In the genomic region with DNA sequence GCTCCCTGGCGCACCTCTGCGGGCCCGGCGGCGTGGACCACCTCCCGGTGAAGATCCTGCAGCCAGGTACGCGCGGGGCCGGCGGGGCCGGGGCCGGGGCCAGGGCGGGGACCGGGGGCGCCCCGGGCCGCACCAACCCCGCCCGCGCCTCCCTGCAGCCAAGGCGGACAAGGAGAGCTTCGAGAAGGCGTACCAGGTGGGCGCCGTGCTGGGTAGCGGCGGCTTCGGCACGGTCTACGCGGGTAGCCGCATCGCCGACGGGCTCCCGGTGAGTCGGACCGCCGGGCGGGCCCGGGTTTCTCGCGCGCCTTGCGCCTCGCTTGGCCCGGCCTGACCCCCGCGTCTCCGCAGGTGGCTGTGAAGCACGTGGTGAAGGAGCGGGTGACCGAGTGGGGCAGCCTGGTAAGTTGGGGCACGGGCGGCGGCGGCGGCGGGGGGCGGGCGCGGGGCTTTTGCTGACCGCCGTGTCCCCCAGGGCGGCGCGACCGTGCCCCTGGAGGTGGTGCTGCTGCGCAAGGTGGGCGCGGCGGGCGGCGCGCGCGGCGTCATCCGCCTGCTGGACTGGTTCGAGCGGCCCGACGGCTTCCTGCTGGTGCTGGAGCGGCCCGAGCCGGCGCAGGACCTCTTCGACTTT, we compare ENCODE assay signal across 8 cellular contexts. TPM values are rescaled to one million over a fixed set of nuclear protein-coding genes. Genes with fewer than 3 reads are reported as not detected.
A peak's percentile ranks its signal among the peaks of the same experiment; 100 is the strongest.
DNase-seq lines count a peak whose midpoint lies in the region; ATAC-seq and TF ChIP-seq lines count a peak whose summit lies in the region.

No MANE protein-coding gene starts in this region.

- H3K4me3 ChIP-seq in HUES48 (ENCODE audit: low read depth, low read length) = peak overlapping the region; percentile 90
- peak overlapping the region; percentile 82 for H3K4me3 ChIP-seq in ovary

- WGBS in ovary, 3 donors = 0 to 1% (median 1%) methylated on average over 3 to 89 of the region's 89 CpGs

- H3K27ac ChIP-seq in HUES48 (ENCODE audit: low read depth, low read length) = peak overlapping the region; percentile 84
- H3K27ac ChIP-seq in ovary = peak overlapping the region; percentile 97 to 99

- H3K4me1 ChIP-seq in HUES48 (ENCODE audit: control insufficient read depth, insufficient read depth, low read length) (peaks cover 7% of the 10 kb centered on the region; the same call in 1 of the 2 replicates), ovary (ENCODE audit: insufficient read depth) (peaks cover 9% of the 10 kb centered on the region)

- TF ChIP-seq EP300 in ovary (IDR thresholded peaks at IDR 0.05) = no peak

- peaks cover 4% of the 10 kb centered on the region; the same call in 1 of the 2 replicates for H3K27me3 ChIP-seq in HUES48 (ENCODE audit: control insufficient read depth, insufficient read depth, low read length)
- H3K27me3 ChIP-seq in ovary = no peaks in the 10 kb centered on the region

- no peak for TF ChIP-seq POLR2A in ovary (IDR thresholded peaks at IDR 0.05)

- peaks cover 24% of the 10 kb centered on the region for H3K36me3 ChIP-seq in HUES48 (ENCODE audit: control insufficient read depth, insufficient read depth, low read length)
- H3K36me3 ChIP-seq in ovary = no peaks in the 10 kb centered on the region

- ATAC-seq in GM19452 (IDR thresholded peaks at IDR 0.05; ENCODE audit: unreplicated experiment) (no peak), HG03108 (IDR thresholded peaks at IDR 0.05; ENCODE audit: unreplicated experiment) (no peak)

- H3K9me3 ChIP-seq in HUES48 (ENCODE audit: control insufficient read depth, insufficient read depth, low read length) (no peaks in the 10 kb centered on the region), ovary (no peaks in the 10 kb centered on the region)

- intact Hi-C loops in ovary (cut with DNase I) = no loop called here

- TF ChIP-seq CTCF in ovary (IDR thresholded peaks at IDR 0.05) = no peak

- H3K9ac ChIP-seq in HUES48 (ENCODE audit: low read depth, low read length) = peak overlapping the region; percentile 85; the same call in 1 of the 2 replicates

- DNase-seq in COR-L47 (lab: John Stamatoyannopoulos, UW) (peak; percentile 40), glomerular visceral epithelial cell (ENCODE audit: extremely low spot score) (peak; percentile 47), ovary (peak; percentile 36 to 68 (median 53)), HuH-7.5 (ENCODE audit: low spot score) (no peak)
- peak; percentile 65 to 66 for DNase-seq in activated T-cell treated with anti-CD3 and anti-CD28 coated beads, Interleukin-2, amount 50 U/mL, for 48 hours

RNA-seq across cellular contexts. Expression of a gene that starts 0.5 kb away (rescaled TPM):
- total RNA-seq in ovary = 100 to 1,000 TPM in 1 of 7 donors, 10 to 100 TPM in 6; 29.7 to 291 (median 45.3) TPM
- 10 to 100 TPM in 1 of 2 donors, 1 to 10 TPM in 1; 7.3 to 34.1 TPM for polyA plus RNA-seq in ovary

RNA-seq across cellular contexts. Expression of a gene that starts 42.6 kb away (rescaled TPM):
- total RNA-seq in ovary = 10 to 100 TPM; 12.9 to 53.4 (median 27.8) TPM
- polyA plus RNA-seq in ovary = 10 to 100 TPM in 1 of 2 donors, 1 to 10 TPM in 1; 9.5 to 21.4 TPM

RNA-seq across cellular contexts. Expression of a gene that starts 42.8 kb away (rescaled TPM):
- 10 to 100 TPM; 10.5 to 19.2 (median 15.5) TPM for total RNA-seq in ovary
- 10 to 100 TPM in 1 of 2 donors, 1 to 10 TPM in 1; 3.5 to 10.3 TPM for polyA plus RNA-seq in ovary

RNA-seq across cellular contexts. Expression of a gene that starts 51.5 kb away (rescaled TPM):
- under 1 TPM in 3 of 7 donors, not detected in 4; 0.10 to 0.18 (median 0.10) TPM for total RNA-seq in ovary
- under 1 TPM in 1 of 2 donors, not detected in 1; 0.05 TPM for polyA plus RNA-seq in ovary
